In the genomic region with DNA sequence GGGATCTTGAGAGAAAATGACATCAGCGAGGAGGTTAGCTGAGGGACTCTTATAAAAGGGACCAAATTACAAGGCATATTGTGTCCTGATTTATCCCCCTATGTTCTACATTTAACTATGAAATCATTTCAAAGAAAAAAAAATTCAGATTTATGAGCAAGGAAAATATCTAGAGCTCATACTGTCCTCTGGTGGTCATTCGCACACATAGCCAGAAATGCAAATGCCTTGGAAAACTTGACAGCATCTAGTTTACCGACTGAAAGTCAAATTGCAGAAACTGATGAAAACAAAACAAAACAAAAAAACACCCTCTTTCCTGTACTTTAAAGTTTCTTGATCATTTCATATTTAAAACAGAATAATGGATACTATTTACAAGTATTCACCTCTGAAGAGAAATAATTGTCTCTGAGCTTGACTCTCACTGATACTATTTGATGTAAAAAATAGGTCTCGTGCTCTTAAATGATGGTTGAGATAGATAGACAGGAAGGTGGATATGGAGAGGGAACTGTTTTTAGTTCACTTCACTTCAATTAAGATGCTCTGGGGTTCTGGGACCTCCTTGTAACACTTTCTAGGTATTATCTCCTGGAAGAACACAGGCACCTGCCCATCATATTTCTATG, we compare ENCODE assay signal across 9 cellular contexts.
DNase-seq lines count a peak whose midpoint lies in the region; FAIRE-seq and TF ChIP-seq lines count a peak whose summit lies in the region.
"Had no signal": no experiment of that assay in that cellular context is flagged by ENCODE, and none has a peak within 500 bp of the region (broad histone marks: within the 10 kb centered on the region; RNA-seq: fewer than 3 reads in every experiment).

No MANE protein-coding gene starts in this region.

- H4K91ac ChIP-seq in H1 (replicated peaks; ENCODE audit: insufficient read length, low read length), result no peak overlapping the region

- POLR2A ChIA-PET in H1 (lab: Charles Lee; ENCODE audit: partially characterized antibody), result interaction anchor here (0.6 kb wide), 1 partner anchor 197 kb away, joined by 4 read pairs; no protein-coding TSS in a partner anchor

- peak; percentile 65 for DNase-seq in DMS 273 (lab: John Stamatoyannopoulos, UW; ENCODE audit: unreplicated experiment)
- no peak for DNase-seq in DMS 273 treated with DMSO at 0.1 percent for 48 hours (lab: John Stamatoyannopoulos, UW)
- peak; percentile 68 for DNase-seq in NCI-H2171 treated with DMSO at 0.1 percent for 48 hours (lab: John Stamatoyannopoulos, UW)
- DNase-seq in H1 (ENCODE audit: low read depth in 1 of 2, low spot score in 2 of 2), result no peak
- DNase-seq in retina, result peak; percentile 45
- no peak for DNase-seq in activated T-cell treated with anti-CD3 and anti-CD28 coated beads, Interleukin-2, amount 50 U/mL, for 1 hour
- DNase-seq in GM19238 (ENCODE audit: insufficient read length, low spot score), result no peak
- DNase-seq in stimulated activated CD4-positive, alpha-beta T cell treated with anti-CD3 and anti-CD28 coated beads, Interleukin-4, amount 100 ng/mL, for 1 hour, result no peak

- no peaks in the 10 kb centered on the region for H3K36me3 ChIP-seq in H1 (ENCODE audit: control insufficient read depth in 2 of 4, insufficient read depth in 4 of 4, low read length in 3 of 4)
- H3K36me3 ChIP-seq: neutrophil had no signal

- no peak overlapping the region for H3K9ac ChIP-seq in H1 (replicated peaks in 1 of 4; ENCODE audit: extremely low read depth in 1 of 4, low read depth in 3 of 4, low read length in 3 of 4)

- H3K9me3 ChIP-seq in H1 (ENCODE audit: insufficient read depth in 2 of 2, low read depth in 1 of 2, low read length in 1 of 2), result no peaks in the 10 kb centered on the region
- H3K9me3 ChIP-seq: neutrophil had no signal

- TF ChIP-seq EP300 in H1 (IDR thresholded peaks at IDR 0.05; ENCODE audit: borderline replicate concordance in 1 of 2, low read depth in 2 of 2, low read length in 2 of 2), result no peak

- H2AFZ ChIP-seq in H1 (ENCODE audit: low read length), result no peak overlapping the region

- no peak overlapping the region for H4K8ac ChIP-seq in H1 (ENCODE audit: extremely low read depth, insufficient read depth, low read length)

- H2BK120ac ChIP-seq in H1 (replicated peaks; ENCODE audit: low read depth, low read length), result no peak overlapping the region

- no peak overlapping the region for H2AK5ac ChIP-seq in H1 (ENCODE audit: low read depth, low read length)

- H3K18ac ChIP-seq in H1 (ENCODE audit: extremely low read depth, low read length), result no peak overlapping the region

- no peak overlapping the region for H2BK20ac ChIP-seq in H1 (ENCODE audit: low read length)

- H3K14ac ChIP-seq in H1 (ENCODE audit: insufficient read length), result no peak overlapping the region

- no peaks in the 10 kb centered on the region for H3K79me2 ChIP-seq in H1 (ENCODE audit: control insufficient read depth in 1 of 2, insufficient read depth in 2 of 2, low read length in 2 of 2)

- H2BK5ac ChIP-seq in H1 (ENCODE audit: low read depth, low read length), result no peak overlapping the region

- H3K56ac ChIP-seq in H1 (replicated peaks; ENCODE audit: insufficient read length, low read depth, low read length), result no peak overlapping the region

- no peak overlapping the region for H3K4me3 ChIP-seq in H1 (ENCODE audit: extremely low read depth in 1 of 4, insufficient read depth in 2 of 4, low read depth in 3 of 4, low read length in 4 of 4)

- peak in 2 of 3 experiments; percentile 83 to 84; a peak in 3 of 4 replicates for TF ChIP-seq CTCF in H1 (IDR thresholded peaks at IDR 0.05; ENCODE audit: control extremely low read depth in 1 of 3, insufficient read depth in 1 of 3, low read depth in 1 of 3, low read length in 3 of 3)

- no peak overlapping the region for H3K27ac ChIP-seq in H1 (ENCODE audit: low read depth, low read length)
- H3K27ac ChIP-seq: neutrophil had no signal

- H4K20me1 ChIP-seq in H1 (replicated peaks in 1 of 2; ENCODE audit: control insufficient read depth in 1 of 2, insufficient read depth in 2 of 2, low read length in 2 of 2), result no peaks in the 10 kb centered on the region

- TF ChIP-seq RAD21 in H1 (IDR thresholded peaks at IDR 0.05 in 1 of 2, conservative IDR thresholded peaks at IDR 0.05 in 1 of 2; ENCODE audit: low read depth in 2 of 2, low read length in 2 of 2), result peak; percentile 91 to 93

- H3K23ac ChIP-seq in H1 (ENCODE audit: insufficient read length), result no peak overlapping the region

- H3K4me1 ChIP-seq in H1 (replicated peaks in 1 of 4; ENCODE audit: control insufficient read depth in 3 of 4, insufficient read depth in 4 of 4, low read length in 3 of 4), result no peaks in the 10 kb centered on the region

- H4K5ac ChIP-seq in H1 (ENCODE audit: insufficient read length, low read depth, low read length), result no peak overlapping the region

- H3K23me2 ChIP-seq in H1 (ENCODE audit: low read depth, low read length), result no peaks in the 10 kb centered on the region; the same call in 1 of the 2 replicates

- FAIRE-seq in H1 (lab: Jason Lieb, UNC), result peak; percentile 42

- H3K27me3 ChIP-seq in H1 (replicated peaks in 1 of 4; ENCODE audit: control insufficient read depth in 3 of 4, extremely low read depth in 1 of 4, insufficient read depth in 3 of 4, low read length in 3 of 4), result no peaks in the 10 kb centered on the region
- H3K27me3 ChIP-seq: neutrophil had no signal

- H3K4me2 ChIP-seq in H1 (ENCODE audit: insufficient read depth in 1 of 2, low read depth in 2 of 2, low read length in 2 of 2), result no peak overlapping the region

- no peaks in the 10 kb centered on the region for H3K79me1 ChIP-seq in H1 (ENCODE audit: low read depth, low read length)

- CTCF ChIA-PET in H1 (lab: Charles Lee; ENCODE audit: partially characterized antibody), result interaction anchor here (0.7 to 9.0 kb wide), 46 partner anchors 11 to 1437 kb away, joined by 3 to 116 read pairs (median 4); a partner anchor contains a TSS

- WGBS in H1 (ENCODE audit: extremely low coverage in 1 of 2, insufficient coverage in 1 of 2, insufficient read length in 1 of 2, insufficient replicate concordance in 2 of 2, low coverage in 1 of 2, low lambda C conversion rate in 2 of 2, missing lambda C conversion rate in 1 of 2), 2 experiments, result 39% methylated on average over 4 of the region's 4 CpGs; no CpG with 5 or more reads in 1 of the 2 experiments

- H3K4ac ChIP-seq in H1 (replicated peaks; ENCODE audit: insufficient read length, low read depth, low read length), result no peak overlapping the region

- H2BK15ac ChIP-seq in H1 (ENCODE audit: low read length), result no peak overlapping the region

- no peak for TF ChIP-seq POLR2A in H1 (IDR thresholded peaks at IDR 0.05; ENCODE audit: control extremely low read depth in 1 of 2, low read depth in 2 of 2, low read length in 2 of 2)

- H2BK12ac ChIP-seq in H1 (ENCODE audit: low read depth, low read length), result no peak overlapping the region

TF ChIP-seq in H1, 55 proteins besides CTCF, POLR2A, EP300 and RAD21:
- TF ChIP-seq SRF (IDR thresholded peaks at IDR 0.05; ENCODE audit: low read depth, low read length) (no peak), CBX8 (IDR thresholded peaks at IDR 0.05; ENCODE audit: borderline replicate concordance, low read depth, low read length) (no peak), GABPA (IDR thresholded peaks at IDR 0.05; ENCODE audit: borderline replicate concordance, insufficient read depth, low read length) (no peak), SIRT6 (IDR thresholded peaks at IDR 0.05; ENCODE audit: low read length) (no peak), SP2 (IDR thresholded peaks at IDR 0.05; ENCODE audit: low read length) (no peak), CEBPB (IDR thresholded peaks at IDR 0.05; ENCODE audit: low read depth, low read length) (no peak), KDM5A (IDR thresholded peaks at IDR 0.05; ENCODE audit: low read length) (no peak), PHF8 (conservative IDR thresholded peaks at IDR 0.05; ENCODE audit: low read depth, low read length) (no peak), CBX5 (IDR thresholded peaks at IDR 0.05; ENCODE audit: low read depth, low read length) (no peak), YY1 (IDR thresholded peaks at IDR 0.05; ENCODE audit: low read depth, low read length) (no peak), POLR2AphosphoS5 (IDR thresholded peaks at IDR 0.05; ENCODE audit: low read depth, low read length) (no peak), SP1 (IDR thresholded peaks at IDR 0.05; ENCODE audit: low read depth, low read length) (no peak), RFX5 (IDR thresholded peaks at IDR 0.05; ENCODE audit: borderline replicate concordance, low read depth, low read length) (no peak), BRCA1 (IDR thresholded peaks at IDR 0.05; ENCODE audit: low read depth, low read length) (no peak), ZNF274 (IDR thresholded peaks at IDR 0.05; ENCODE audit: borderline replicate concordance, extremely low read depth, low read length) (no peak), SIN3A (conservative IDR thresholded peaks at IDR 0.05 in 1 of 2, IDR thresholded peaks at IDR 0.05 in 1 of 2; ENCODE audit: low read depth in 1 of 2, low read length in 2 of 2) (no peak)
- TF ChIP-seq, protein P1, sequence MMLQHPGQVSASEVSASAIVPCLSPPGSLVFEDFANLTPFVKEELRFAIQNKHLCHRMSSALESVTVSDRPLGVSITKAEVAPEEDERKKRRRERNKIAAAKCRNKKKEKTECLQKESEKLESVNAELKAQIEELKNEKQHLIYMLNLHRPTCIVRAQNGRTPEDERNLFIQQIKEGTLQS (IDR thresholded peaks at IDR 0.05; ENCODE audit: insufficient read depth, low read depth, low read length), result no peak
- TF ChIP-seq, protein P2, sequence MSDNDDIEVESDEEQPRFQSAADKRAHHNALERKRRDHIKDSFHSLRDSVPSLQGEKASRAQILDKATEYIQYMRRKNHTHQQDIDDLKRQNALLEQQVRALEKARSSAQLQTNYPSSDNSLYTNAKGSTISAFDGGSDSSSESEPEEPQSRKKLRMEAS (IDR thresholded peaks at IDR 0.05), result no peak
- TF ChIP-seq, protein P3, sequence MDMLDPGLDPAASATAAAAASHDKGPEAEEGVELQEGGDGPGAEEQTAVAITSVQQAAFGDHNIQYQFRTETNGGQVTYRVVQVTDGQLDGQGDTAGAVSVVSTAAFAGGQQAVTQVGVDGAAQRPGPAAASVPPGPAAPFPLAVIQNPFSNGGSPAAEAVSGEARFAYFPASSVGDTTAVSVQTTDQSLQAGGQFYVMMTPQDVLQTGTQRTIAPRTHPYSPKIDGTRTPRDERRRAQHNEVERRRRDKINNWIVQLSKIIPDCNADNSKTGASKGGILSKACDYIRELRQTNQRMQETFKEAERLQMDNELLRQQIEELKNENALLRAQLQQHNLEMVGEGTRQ (IDR thresholded peaks at IDR 0.05; ENCODE audit: low read length), result no peak

Comparison
In these comparisons a context has a peak if more than half of its experiments do, and no peak if none do; other contexts are left out.
1. DNase-seq: peak in DMS 273 (single experiment), NCI-H2171 treated with DMSO at 0.1 percent for 48 hours (single experiment) and retina (single experiment); none in DMS 273 treated with DMSO at 0.1 percent for 48 hours (single experiment), H1 (0 of 2), activated T-cell treated with anti-CD3 and anti-CD28 coated beads, Interleukin-2, amount 50 U/mL, for 1 hour (single experiment), GM19238 (single experiment) and stimulated activated CD4-positive, alpha-beta T cell treated with anti-CD3 and anti-CD28 coated beads, Interleukin-4, amount 100 ng/mL, for 1 hour (single experiment).